ENCODE assay signal across 27 cellular contexts in genomic region chr17:80224683-80225082, GRCh38. TPM values are rescaled to one million over a fixed set of nuclear protein-coding genes. Genes with fewer than 3 reads are reported as not detected.
"Had no signal": no experiment of that assay in that cellular context is flagged by ENCODE, and none has a peak within 500 bp of the region (broad histone marks: within the 10 kb centered on the region; RNA-seq: fewer than 3 reads in every experiment).

No MANE protein-coding gene starts in this region.

- H3K9me3 ChIP-seq: esophagus muscularis mucosa, pancreas, prostate gland, suprapubic skin, tibial artery had no signal

- DNase-seq: activated CD4-positive, alpha-beta memory T cell treated with anti-CD3 and anti-CD28 coated beads for 36 hours; activated CD4-positive, alpha-beta T cell treated with anti-CD3 and anti-CD28 coated beads for 48 hours; activated CD8-positive, alpha-beta memory T cell treated with anti-CD3 and anti-CD28 coated beads, Interleukin-2, amount 50 U/mL, for 4 hours; activated gamma-delta T cell; activated naive CD4-positive, alpha-beta T cell treated with anti-CD3 and anti-CD28 coated beads, Interleukin-2, amount 10 ng/mL, durations not matched to agents 7 days and 5 days; activated naive CD8-positive, alpha-beta T cell treated with anti-CD3 and anti-CD28 coated beads, Interleukin-2, amount 10 ng/mL, durations not matched to agents 7 days and 5 days; activated T-cell treated with anti-CD3 and anti-CD28 coated beads, Interleukin-2, amount 50 U/mL, for 1 hour; brain microvascular endothelial cell; caudate nucleus; foreskin keratinocyte; islet precursor cell; left cardiac atrium; midbrain; naive thymus-derived CD4-positive, alpha-beta T cell; stimulated activated CD4-positive, alpha-beta T cell treated with anti-CD3 and anti-CD28 coated beads, Interleukin-15, amount 100 ng/mL, for 24 hours; stimulated activated CD4-positive, alpha-beta T cell treated with anti-CD3 and anti-CD28 coated beads, Interleukin-2, amount 100 ng/mL, for 24 hours; stimulated activated naive CD4-positive, alpha-beta T cell; T-helper 9 cell; tibial artery had no signal

- H3K27me3 ChIP-seq: brain microvascular endothelial cell, esophagus muscularis mucosa, foreskin keratinocyte, pancreas, suprapubic skin, tibial artery had no signal

- H3K27ac ChIP-seq: brain microvascular endothelial cell, esophagus muscularis mucosa, foreskin keratinocyte, pancreas, prostate gland, suprapubic skin, tibial artery had no signal

- H3K27me3 Mint-ChIP-seq: activated CD4-positive, alpha-beta memory T cell treated with anti-CD3 and anti-CD28 coated beads for 36 hours had no signal

- H3K36me3 Mint-ChIP-seq: activated CD4-positive, alpha-beta memory T cell treated with anti-CD3 and anti-CD28 coated beads for 36 hours; activated naive CD4-positive, alpha-beta T cell treated with anti-CD3 and anti-CD28 coated beads, Interleukin-2, amount 10 ng/mL, durations not matched to agents 7 days and 5 days; activated naive CD8-positive, alpha-beta T cell treated with anti-CD3 and anti-CD28 coated beads, Interleukin-2, amount 10 ng/mL, durations not matched to agents 7 days and 5 days had no signal

- ATAC-seq: activated CD4-positive, CD25-positive, alpha-beta regulatory T cell treated with anti-CD3 and anti-CD28 coated beads, Interleukin-2, amount 50 U/mL, for 24 hours; foreskin keratinocyte; left cardiac atrium; naive thymus-derived CD4-positive, alpha-beta T cell; pancreas had no signal

- H3K4me3 ChIP-seq: esophagus muscularis mucosa, pancreas, prostate gland, suprapubic skin, tibial artery had no signal

- H3K9me3 Mint-ChIP-seq: activated CD4-positive, alpha-beta memory T cell treated with anti-CD3 and anti-CD28 coated beads for 36 hours; activated naive CD4-positive, alpha-beta T cell treated with anti-CD3 and anti-CD28 coated beads, Interleukin-2, amount 10 ng/mL, durations not matched to agents 7 days and 5 days; activated naive CD8-positive, alpha-beta T cell treated with anti-CD3 and anti-CD28 coated beads, Interleukin-2, amount 10 ng/mL, durations not matched to agents 7 days and 5 days had no signal

- H3K4me3 Mint-ChIP-seq: activated CD4-positive, alpha-beta memory T cell treated with anti-CD3 and anti-CD28 coated beads for 36 hours; activated naive CD4-positive, alpha-beta T cell treated with anti-CD3 and anti-CD28 coated beads, Interleukin-2, amount 10 ng/mL, durations not matched to agents 7 days and 5 days; activated naive CD8-positive, alpha-beta T cell treated with anti-CD3 and anti-CD28 coated beads, Interleukin-2, amount 10 ng/mL, durations not matched to agents 7 days and 5 days; naive thymus-derived CD4-positive, alpha-beta T cell had no signal

- H3K36me3 ChIP-seq: brain microvascular endothelial cell, pancreas, prostate gland had no signal

- H3K4me1 ChIP-seq: foreskin keratinocyte had no signal

- H3K27ac Mint-ChIP-seq: activated CD4-positive, alpha-beta memory T cell treated with anti-CD3 and anti-CD28 coated beads for 36 hours; activated naive CD4-positive, alpha-beta T cell treated with anti-CD3 and anti-CD28 coated beads, Interleukin-2, amount 10 ng/mL, durations not matched to agents 7 days and 5 days; activated naive CD8-positive, alpha-beta T cell treated with anti-CD3 and anti-CD28 coated beads, Interleukin-2, amount 10 ng/mL, durations not matched to agents 7 days and 5 days had no signal

RNA-seq across cellular contexts. Expression of gene CARD14, which starts 54.9 kb away (rescaled TPM):
- total RNA-seq: activated CD4-positive, alpha-beta memory T cell treated with anti-CD3 and anti-CD28 coated beads for 36 hours; activated CD8-positive, alpha-beta memory T cell treated with anti-CD3 and anti-CD28 coated beads for 36 hours; activated naive CD8-positive, alpha-beta T cell treated with anti-CD3 and anti-CD28 coated beads, Interleukin-2, amount 10 ng/mL, durations not matched to agents 7 days and 5 days; astrocyte; left cardiac atrium; T-helper 1 cell treated with Interleukin-12 subunit alpha and Interleukin-12 subunit beta and Interleukin-4 antibody, amounts not matched to agents 30 ng/mL and 1 ng/mL, for 36 hours had no signal
